ENCODE assay signal across 24 cellular contexts in the genomic region with DNA sequence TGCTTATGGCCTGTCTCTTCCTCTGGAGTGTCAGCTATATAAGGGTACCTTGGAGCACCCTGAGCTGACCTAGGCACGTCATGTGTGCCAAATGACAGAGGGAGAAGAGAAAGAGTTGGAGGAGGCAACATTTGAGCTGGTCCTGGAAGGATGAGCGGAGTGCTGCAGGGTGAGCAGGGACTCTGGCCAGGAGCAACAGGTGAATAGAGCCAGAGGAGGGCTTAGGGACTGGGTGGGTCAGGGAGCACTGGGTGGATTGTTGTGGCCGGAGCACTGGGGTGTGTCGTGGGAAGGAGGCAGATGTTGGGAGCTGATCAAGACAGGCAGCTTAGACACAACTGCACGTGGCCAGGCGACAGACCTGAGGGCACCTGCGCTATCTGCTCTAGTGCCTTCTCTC.
"Had no signal": no experiment of that assay in that cellular context is flagged by ENCODE, and none has a peak within 500 bp of the region (broad histone marks: within the 10 kb centered on the region; RNA-seq: fewer than 3 reads in every experiment).

No MANE protein-coding gene starts in this region.

- H3K4me2 ChIP-seq: hepatocyte had no signal

- FAIRE-seq: endometrium, endothelial cell of umbilical vein, frontal cortex had no signal

- H3K27me3 ChIP-seq: colonic mucosa had no signal

- H3K27ac Mint-ChIP-seq: dendritic cell treated with granulocyte-macrophage colony-stimulating factor and Interleukin-4, amounts not matched to agents 40 ng/mL and 50 ng/mL, for 4 days; endodermal cell; mesothelial cell of epicardium had no signal

- H3K79me2 ChIP-seq: hepatocyte had no signal

- H3K4me3 ChIP-seq: colonic mucosa, esophagus muscularis mucosa, gastroesophageal sphincter, heart left ventricle, hepatocyte, left lung, lower lobe of right lung, mucosa of descending colon had no signal

- H3K4me1 Mint-ChIP-seq: immature natural killer cell had no signal

- DNase-seq: colonic mucosa; cortex of kidney; effector CD8-positive, alpha-beta T cell; effector memory CD8-positive, alpha-beta T cell; endodermal cell; foreskin keratinocyte; hypothalamus; immature natural killer cell; islet precursor cell; left cardiac atrium; left lung; left ventricle myocardium superior; mesenchymal stem cell; mucosa of descending colon had no signal

- H3K36me3 ChIP-seq: colonic mucosa, esophagus muscularis mucosa, gastroesophageal sphincter, heart left ventricle, left lung, lower lobe of right lung had no signal

- ATAC-seq: effector memory CD8-positive, alpha-beta T cell; foreskin keratinocyte; gastroesophageal sphincter; heart left ventricle; left cardiac atrium; left lung; left ventricle myocardium superior; lower lobe of right lung; mucosa of descending colon had no signal

- H3K9me3 ChIP-seq: colonic mucosa, heart left ventricle, lower lobe of right lung, mucosa of descending colon had no signal

- H2AFZ ChIP-seq: hepatocyte had no signal

- H3K27ac ChIP-seq: colonic mucosa, esophagus muscularis mucosa, foreskin keratinocyte, gastroesophageal sphincter, heart left ventricle, hepatocyte, left lung, lower lobe of right lung had no signal

- H3K4me1 ChIP-seq: foreskin keratinocyte, gastroesophageal sphincter, left lung had no signal

- H3K36me3 Mint-ChIP-seq: mesothelial cell of epicardium had no signal

- H3K4me3 Mint-ChIP-seq: dendritic cell treated with granulocyte-macrophage colony-stimulating factor and Interleukin-4, amounts not matched to agents 40 ng/mL and 50 ng/mL, for 4 days; effector memory CD8-positive, alpha-beta T cell; endodermal cell; immature natural killer cell; mesothelial cell of epicardium had no signal
